In genomic region chr16:4390266-4391260, GRCh38 we compare ENCODE assay signal across 17 cellular contexts. TPM values are rescaled to one million over a fixed set of nuclear protein-coding genes. Genes with fewer than 3 reads are reported as not detected.
DNase-seq lines count a peak whose midpoint lies in the region; ATAC-seq and TF ChIP-seq lines count a peak whose summit lies in the region.
"Had no signal": no experiment of that assay in that cellular context is flagged by ENCODE, and none has a peak within 500 bp of the region (broad histone marks: within the 10 kb centered on the region; RNA-seq: fewer than 3 reads in every experiment).

No MANE protein-coding gene starts in this region.

- no peaks in the 10 kb centered on the region for H3K9me3 Mint-ChIP-seq in natural killer cell
- H3K9me3 Mint-ChIP-seq in natural killer cell treated with Interleukin-12 subunit alpha and Interleukin-12 subunit beta and Interleukin-15 and Interleukin-18, amount 100 ng/mL, for 72 hours = no peaks in the 10 kb centered on the region
- H3K9me3 Mint-ChIP-seq: naive thymus-derived CD8-positive, alpha-beta T cell had no signal

- H3K27me3 Mint-ChIP-seq in natural killer cell (ENCODE audit: low read depth in 2 of 2) = no peaks in the 10 kb centered on the region
- H3K27me3 Mint-ChIP-seq in natural killer cell treated with Interleukin-12 subunit alpha and Interleukin-12 subunit beta and Interleukin-15 and Interleukin-18, amount 100 ng/mL, for 72 hours = no peaks in the 10 kb centered on the region
- H3K27me3 Mint-ChIP-seq: naive thymus-derived CD8-positive, alpha-beta T cell had no signal

- no peak for DNase-seq in natural killer cell
- no peak for DNase-seq in natural killer cell treated with Interleukin-12 subunit alpha and Interleukin-12 subunit beta and Interleukin-15 and Interleukin-18, amount 100 ng/mL, for 72 hours (ENCODE audit: low spot score)
- DNase-seq in choroid plexus epithelial cell (ENCODE audit: low read depth) = no peak
- no peak for DNase-seq in lower lobe of right lung
- no peak for DNase-seq in midbrain (lab: John Stamatoyannopoulos, UW)
- no peak for DNase-seq in DMS79 treated with DMSO at 0.1 percent for 48 hours (lab: John Stamatoyannopoulos, UW)
- no peak for DNase-seq in foreskin melanocyte
- no peak for DNase-seq in dermis blood vessel endothelial cell
- DNase-seq: activated effector memory CD4-positive, alpha-beta T cell treated with anti-CD3 and anti-CD28 coated beads, Interleukin-2, amount 50 U/mL, for 16 hours; head of caudate nucleus; naive thymus-derived CD8-positive, alpha-beta T cell; NCI-H1048; NCI-H2227 treated with DMSO at 0.1 percent for 48 hours; sigmoid colon; stimulated activated naive CD4-positive, alpha-beta T cell had no signal

- intact Hi-C loops in natural killer cell (cut with micrococcal nuclease) = no loop called here
- intact Hi-C loops in lower lobe of right lung (cut with DNase I) = no loop called here

- ATAC-seq in natural killer cell (no peak), lower lobe of right lung (no peak)
- no peak for ATAC-seq in natural killer cell treated with Interleukin-12 subunit alpha and Interleukin-12 subunit beta and Interleukin-15 and Interleukin-18, amount 100 ng/mL, for 72 hours

- H3K36me3 Mint-ChIP-seq in natural killer cell = no peaks in the 10 kb centered on the region
- H3K36me3 Mint-ChIP-seq in natural killer cell treated with Interleukin-12 subunit alpha and Interleukin-12 subunit beta and Interleukin-15 and Interleukin-18, amount 100 ng/mL, for 72 hours = no peaks in the 10 kb centered on the region

- peaks cover 82% of the 10 kb centered on the region for H3K36me3 ChIP-seq in lower lobe of right lung

- H3K27ac ChIP-seq in lower lobe of right lung = peak overlapping the region; percentile 11

- no peak overlapping the region for H3K4me3 ChIP-seq in choroid plexus epithelial cell (ENCODE audit: low read depth, low read length)
- H3K4me3 ChIP-seq in lower lobe of right lung = no peak overlapping the region
- H3K4me3 ChIP-seq: sigmoid colon, SJSA1, vagina had no signal

- peak overlapping the region; percentile 18 to 70 for H3K27ac Mint-ChIP-seq in natural killer cell
- H3K27ac Mint-ChIP-seq in natural killer cell treated with Interleukin-12 subunit alpha and Interleukin-12 subunit beta and Interleukin-15 and Interleukin-18, amount 100 ng/mL, for 72 hours = no peak overlapping the region

- H3K4me3 Mint-ChIP-seq in natural killer cell = peak overlapping the region; percentile 35
- no peak overlapping the region for H3K4me3 Mint-ChIP-seq in natural killer cell treated with Interleukin-12 subunit alpha and Interleukin-12 subunit beta and Interleukin-15 and Interleukin-18, amount 100 ng/mL, for 72 hours

- H3K9me3 ChIP-seq in lower lobe of right lung = no peaks in the 10 kb centered on the region
- H3K9me3 ChIP-seq: sigmoid colon, SJSA1, vagina had no signal

- TF ChIP-seq CTCF in natural killer cell (IDR thresholded peaks at IDR 0.05) = no peak
- peak; percentile 49 for TF ChIP-seq CTCF in choroid plexus epithelial cell (conservative IDR thresholded peaks at IDR 0.05; ENCODE audit: low read depth, low read length)
- no peak for TF ChIP-seq CTCF in lower lobe of right lung (IDR thresholded peaks at IDR 0.05)

- H3K27me3 ChIP-seq in lower lobe of right lung (ENCODE audit: low read depth) = no peaks in the 10 kb centered on the region
- H3K27me3 ChIP-seq: sigmoid colon, SJSA1, vagina had no signal

- H3K4me1 ChIP-seq in lower lobe of right lung = peaks cover 37% of the 10 kb centered on the region

- H3K4me1 Mint-ChIP-seq in natural killer cell = peaks cover 3 to 10% of the 10 kb centered on the region in 2 donors
- H3K4me1 Mint-ChIP-seq in natural killer cell treated with Interleukin-12 subunit alpha and Interleukin-12 subunit beta and Interleukin-15 and Interleukin-18, amount 100 ng/mL, for 72 hours (ENCODE audit: low read depth in 2 of 2) = peaks cover 2 to 6% of the 10 kb centered on the region in 2 donors

RNA-seq across cellular contexts. Expression of gene VASN, which starts 18.9 kb away (rescaled TPM):
- total RNA-seq in natural killer cell (under 1 TPM; 0.35 to 0.93 (median 0.78) TPM), lower lobe of right lung (17.4 TPM), dermis blood vessel endothelial cell (1.9 and 2.2 TPM in 2 replicates)
- under 1 TPM in 1 of 2 donors, not detected in 1; 0.33 TPM for total RNA-seq in natural killer cell treated with Interleukin-12 subunit alpha and Interleukin-12 subunit beta and Interleukin-15 and Interleukin-18, amount 100 ng/mL, for 72 hours

RNA-seq across cellular contexts. Expression of gene CORO7, which starts 25.8 kb away (rescaled TPM):
- total RNA-seq in natural killer cell (100 to 1,000 TPM; 335 to 425 (median 415) TPM), lower lobe of right lung (58.5 TPM), dermis blood vessel endothelial cell (44.9 and 58.0 TPM in 2 replicates)
- 100 to 1,000 TPM; 140 to 166 TPM for total RNA-seq in natural killer cell treated with Interleukin-12 subunit alpha and Interleukin-12 subunit beta and Interleukin-15 and Interleukin-18, amount 100 ng/mL, for 72 hours

RNA-seq across cellular contexts. Expression of gene DNAJA3, which starts 35.1 kb away (rescaled TPM):
- 10 to 100 TPM; 22.1 to 34.2 (median 27.2) TPM for total RNA-seq in natural killer cell
- total RNA-seq in natural killer cell treated with Interleukin-12 subunit alpha and Interleukin-12 subunit beta and Interleukin-15 and Interleukin-18, amount 100 ng/mL, for 72 hours = 10 to 100 TPM; 55.0 to 99.8 TPM
- 34.6 TPM for total RNA-seq in lower lobe of right lung
- 41.0 and 58.9 TPM in 2 replicates for total RNA-seq in dermis blood vessel endothelial cell

RNA-seq across cellular contexts. Expression of gene PAM16, which starts 39.4 kb away (rescaled TPM):
- total RNA-seq in natural killer cell = 10 to 100 TPM; 29.4 to 42.7 (median 39.0) TPM
- 100 to 1,000 TPM in 1 of 2 donors, 10 to 100 TPM in 1; 59.0 to 114 TPM for total RNA-seq in natural killer cell treated with Interleukin-12 subunit alpha and Interleukin-12 subunit beta and Interleukin-15 and Interleukin-18, amount 100 ng/mL, for 72 hours
- total RNA-seq in lower lobe of right lung = 40.0 TPM
- total RNA-seq in dermis blood vessel endothelial cell = 11.6 and 15.5 TPM in 2 replicates

Comparison
In these comparisons a context has a peak if more than half of its experiments do, and no peak if none do; other contexts are left out.
1. H3K27ac Mint-ChIP-seq: peak in natural killer cell (2 of 2); none in natural killer cell treated with Interleukin-12 subunit alpha and Interleukin-12 subunit beta and Interleukin-15 and Interleukin-18, amount 100 ng/mL, for 72 hours (0 of 2).